16 cellular contexts compared by ENCODE assay signal in the genomic region with DNA sequence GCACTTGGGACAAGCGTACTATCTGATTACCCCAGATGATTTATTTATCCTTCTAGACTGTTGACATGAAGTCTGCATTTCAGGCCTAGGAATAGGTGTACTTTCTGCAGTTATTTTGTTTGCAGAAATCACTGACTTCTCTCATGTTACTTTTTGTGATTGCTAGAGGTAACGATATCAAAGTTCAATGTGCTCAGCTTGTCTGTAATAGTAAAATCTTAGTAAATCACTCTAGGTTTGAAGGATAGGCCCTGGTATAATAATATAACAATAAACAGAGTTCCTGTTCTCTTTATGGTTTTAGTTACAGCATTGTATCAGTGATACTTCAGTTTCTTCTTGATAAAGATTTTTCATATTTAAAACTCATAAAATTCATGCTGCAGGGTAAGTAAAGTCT.
"Had no signal": no experiment of that assay in that cellular context is flagged by ENCODE, and none has a peak within 500 bp of the region (broad histone marks: within the 10 kb centered on the region; RNA-seq: fewer than 3 reads in every experiment).

No MANE protein-coding gene starts in this region.

- H3K4me3 ChIP-seq: cardiac muscle cell, gastrocnemius medialis, psoas muscle, right lobe of liver, spleen, upper lobe of left lung had no signal

- H3K27ac ChIP-seq: cardiac muscle cell, gastrocnemius medialis, psoas muscle, right lobe of liver, spleen, upper lobe of left lung had no signal

- H3K36me3 ChIP-seq: cardiac muscle cell, gastrocnemius medialis, right lobe of liver, spleen, upper lobe of left lung had no signal

- H3K9me3 ChIP-seq: gastrocnemius medialis, psoas muscle, right lobe of liver, spleen, upper lobe of left lung had no signal

- H3K4me1 ChIP-seq: right lobe of liver had no signal

- H3K27me3 ChIP-seq: cardiac muscle cell, gastrocnemius medialis, right lobe of liver, spleen, upper lobe of left lung had no signal

- FAIRE-seq: endothelial cell of umbilical vein, kidney had no signal

- DNase-seq: activated CD4-positive, alpha-beta T cell treated with anti-CD3 and anti-CD28 coated beads for 48 hours; activated naive CD4-positive, alpha-beta T cell; aorta; gastrocnemius medialis; kidney; naive B cell; psoas muscle; right lobe of liver; spleen; stimulated activated CD4-positive, alpha-beta T cell treated with anti-CD3 and anti-CD28 coated beads, Interleukin-2, amount 100 ng/mL, for 24 hours; stimulated activated naive CD4-positive, alpha-beta T cell; substantia nigra; T1000; upper lobe of left lung had no signal
